ENCODE assay signal across 18 cellular contexts in the genomic region with DNA sequence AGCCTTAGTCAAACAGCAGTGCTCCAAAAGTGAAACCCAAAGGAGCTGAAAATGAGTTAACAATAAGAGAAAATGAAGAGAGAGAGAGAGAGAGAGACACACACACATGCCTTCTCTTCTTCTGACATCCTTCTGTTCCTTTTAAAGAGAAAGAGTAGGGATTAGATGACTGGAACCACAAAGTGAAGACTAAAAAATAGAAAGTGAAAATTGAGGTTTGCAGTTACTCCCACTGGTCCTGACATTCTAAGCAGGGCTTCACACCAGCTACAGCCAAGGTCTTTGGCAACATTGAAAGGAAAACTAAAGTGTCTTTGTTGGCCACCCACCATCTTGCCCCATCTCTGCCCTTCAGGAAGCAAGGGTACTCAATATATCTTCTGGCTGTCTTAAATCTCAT. TPM values are rescaled to one million over a fixed set of nuclear protein-coding genes. Genes with fewer than 3 reads are reported as not detected.
DNase-seq lines count a peak whose midpoint lies in the region; ATAC-seq lines count a peak whose summit lies in the region.
"Had no signal": no experiment of that assay in that cellular context is flagged by ENCODE, and none has a peak within 500 bp of the region (broad histone marks: within the 10 kb centered on the region; RNA-seq: fewer than 3 reads in every experiment).

No MANE protein-coding gene starts in this region.

- no peaks in the 10 kb centered on the region for H3K9me3 Mint-ChIP-seq in activated T-cell treated with anti-CD3 and anti-CD28 coated beads, Interleukin-2, amount 50 U/mL, for 4 hours
- H3K9me3 Mint-ChIP-seq in activated naive CD8-positive, alpha-beta T cell treated with anti-CD3 and anti-CD28 coated beads, Interleukin-2, amount 10 ng/mL, durations not matched to agents 7 days and 5 days, result peaks cover 2% of the 10 kb centered on the region

- no peaks in the 10 kb centered on the region for H3K27me3 Mint-ChIP-seq in activated T-cell treated with anti-CD3 and anti-CD28 coated beads, Interleukin-2, amount 50 U/mL, for 4 hours (ENCODE audit: low read depth)
- H3K27me3 Mint-ChIP-seq in activated naive CD8-positive, alpha-beta T cell treated with anti-CD3 and anti-CD28 coated beads, Interleukin-2, amount 10 ng/mL, durations not matched to agents 7 days and 5 days, result no peaks in the 10 kb centered on the region

- POLR2A ChIA-PET in activated naive CD8-positive, alpha-beta T cell treated with anti-CD3 and anti-CD28 coated beads, Interleukin-2, amount 10 ng/mL, durations not matched to agents 7 days and 5 days (lab: Charles Lee), result no interaction called here

- H3K27ac Mint-ChIP-seq in activated naive CD8-positive, alpha-beta T cell treated with anti-CD3 and anti-CD28 coated beads, Interleukin-2, amount 10 ng/mL, durations not matched to agents 7 days and 5 days, result peak overlapping the region; percentile 52

- no peak overlapping the region for H3K4me3 Mint-ChIP-seq in activated T-cell treated with anti-CD3 and anti-CD28 coated beads, Interleukin-2, amount 50 U/mL, for 4 hours
- H3K4me3 Mint-ChIP-seq in activated naive CD8-positive, alpha-beta T cell treated with anti-CD3 and anti-CD28 coated beads, Interleukin-2, amount 10 ng/mL, durations not matched to agents 7 days and 5 days, result no peak overlapping the region

- H3K4me1 Mint-ChIP-seq in activated T-cell treated with anti-CD3 and anti-CD28 coated beads, Interleukin-2, amount 50 U/mL, for 4 hours (ENCODE audit: low read depth), result peaks cover 6% of the 10 kb centered on the region
- H3K4me1 Mint-ChIP-seq in activated naive CD8-positive, alpha-beta T cell treated with anti-CD3 and anti-CD28 coated beads, Interleukin-2, amount 10 ng/mL, durations not matched to agents 7 days and 5 days, result peaks cover 12% of the 10 kb centered on the region

- H3K36me3 Mint-ChIP-seq in activated T-cell treated with anti-CD3 and anti-CD28 coated beads, Interleukin-2, amount 50 U/mL, for 4 hours (ENCODE audit: insufficient read depth), result peaks cover 32% of the 10 kb centered on the region
- peaks cover 43% of the 10 kb centered on the region for H3K36me3 Mint-ChIP-seq in activated naive CD8-positive, alpha-beta T cell treated with anti-CD3 and anti-CD28 coated beads, Interleukin-2, amount 10 ng/mL, durations not matched to agents 7 days and 5 days

- no peak for DNase-seq in activated T-cell treated with anti-CD3 and anti-CD28 coated beads, Interleukin-2, amount 50 U/mL, for 4 hours
- DNase-seq in activated T-cell treated with anti-CD3 and anti-CD28 coated beads for 4 hours (no peak), MV-4-11 (lab: John Stamatoyannopoulos, UW) (peak; percentile 82), midbrain (lab: John Stamatoyannopoulos, UW) (no peak)
- no peak for DNase-seq in activated naive CD8-positive, alpha-beta T cell treated with anti-CD3 and anti-CD28 coated beads, Interleukin-2, amount 10 ng/mL, durations not matched to agents 7 days and 5 days
- peak; percentile 13 for DNase-seq in stimulated activated naive CD8-positive, alpha-beta T cell treated with anti-CD3 and anti-CD28 coated beads, Interleukin-15, Interleukin-2, amounts not matched to agents 100 U/mL and 50 U/mL, for 24 hours
- DNase-seq: ACHN; activated CD4-positive, CD25-positive, alpha-beta regulatory T cell treated with anti-CD3 and anti-CD28 coated beads, Interleukin-2, amount 50 U/mL, for 72 hours; amniotic stem cell; mucosa of descending colon; NCI-H82; PC-3; right cardiac atrium had no signal

- ATAC-seq in activated T-cell treated with anti-CD3 and anti-CD28 coated beads, Interleukin-2, amount 50 U/mL, for 4 hours, result peak; percentile 59 to 63
- peak; percentile 33 for ATAC-seq in activated naive CD8-positive, alpha-beta T cell treated with anti-CD3 and anti-CD28 coated beads, Interleukin-2, amount 10 ng/mL, durations not matched to agents 7 days and 5 days (ENCODE audit: low read depth)
- peak; percentile 96 for ATAC-seq in stimulated activated naive CD8-positive, alpha-beta T cell treated with anti-CD3 and anti-CD28 coated beads, Interleukin-15, Interleukin-2, amounts not matched to agents 100 U/mL and 50 U/mL, for 24 hours
- ATAC-seq in GM21515 (IDR thresholded peaks at IDR 0.05; ENCODE audit: unreplicated experiment), result no peak
- ATAC-seq in GM18517 (IDR thresholded peaks at IDR 0.05; ENCODE audit: unreplicated experiment), result no peak
- ATAC-seq: HepG2, mucosa of descending colon, PC-3, right cardiac atrium had no signal

RNA-seq across cellular contexts. Expression of a gene that starts 59.2 kb away (rescaled TPM):
- not detected for total RNA-seq in activated T-cell treated with anti-CD3 and anti-CD28 coated beads, Interleukin-2, amount 50 U/mL, for 4 hours
- total RNA-seq in activated naive CD8-positive, alpha-beta T cell treated with anti-CD3 and anti-CD28 coated beads, Interleukin-2, amount 10 ng/mL, durations not matched to agents 7 days and 5 days, result under 1 TPM in 1 of 2 experiments, not detected in 1; 0.54 TPM
- total RNA-seq: Daoy, esophagus muscularis mucosa, PC-3 had no signal

Comparison
In these comparisons a context has a peak if more than half of its experiments do, and no peak if none do; other contexts are left out.
1. ATAC-seq: peak in activated T-cell treated with anti-CD3 and anti-CD28 coated beads, Interleukin-2, amount 50 U/mL, for 4 hours (2 of 2), activated naive CD8-positive, alpha-beta T cell treated with anti-CD3 and anti-CD28 coated beads, Interleukin-2, amount 10 ng/mL, durations not matched to agents 7 days and 5 days (single experiment) and stimulated activated naive CD8-positive, alpha-beta T cell treated with anti-CD3 and anti-CD28 coated beads, Interleukin-15, Interleukin-2, amounts not matched to agents 100 U/mL and 50 U/mL, for 24 hours (single experiment); none in GM21515 (single experiment) and GM18517 (single experiment).
2. DNase-seq: peak in MV-4-11 (single experiment) and stimulated activated naive CD8-positive, alpha-beta T cell treated with anti-CD3 and anti-CD28 coated beads, Interleukin-15, Interleukin-2, amounts not matched to agents 100 U/mL and 50 U/mL, for 24 hours (single experiment); none in activated T-cell treated with anti-CD3 and anti-CD28 coated beads, Interleukin-2, amount 50 U/mL, for 4 hours (single experiment), activated T-cell treated with anti-CD3 and anti-CD28 coated beads for 4 hours (single experiment), activated naive CD8-positive, alpha-beta T cell treated with anti-CD3 and anti-CD28 coated beads, Interleukin-2, amount 10 ng/mL, durations not matched to agents 7 days and 5 days (single experiment) and midbrain (single experiment).